ENCODE assay signal across 8 cellular contexts in the genomic region with DNA sequence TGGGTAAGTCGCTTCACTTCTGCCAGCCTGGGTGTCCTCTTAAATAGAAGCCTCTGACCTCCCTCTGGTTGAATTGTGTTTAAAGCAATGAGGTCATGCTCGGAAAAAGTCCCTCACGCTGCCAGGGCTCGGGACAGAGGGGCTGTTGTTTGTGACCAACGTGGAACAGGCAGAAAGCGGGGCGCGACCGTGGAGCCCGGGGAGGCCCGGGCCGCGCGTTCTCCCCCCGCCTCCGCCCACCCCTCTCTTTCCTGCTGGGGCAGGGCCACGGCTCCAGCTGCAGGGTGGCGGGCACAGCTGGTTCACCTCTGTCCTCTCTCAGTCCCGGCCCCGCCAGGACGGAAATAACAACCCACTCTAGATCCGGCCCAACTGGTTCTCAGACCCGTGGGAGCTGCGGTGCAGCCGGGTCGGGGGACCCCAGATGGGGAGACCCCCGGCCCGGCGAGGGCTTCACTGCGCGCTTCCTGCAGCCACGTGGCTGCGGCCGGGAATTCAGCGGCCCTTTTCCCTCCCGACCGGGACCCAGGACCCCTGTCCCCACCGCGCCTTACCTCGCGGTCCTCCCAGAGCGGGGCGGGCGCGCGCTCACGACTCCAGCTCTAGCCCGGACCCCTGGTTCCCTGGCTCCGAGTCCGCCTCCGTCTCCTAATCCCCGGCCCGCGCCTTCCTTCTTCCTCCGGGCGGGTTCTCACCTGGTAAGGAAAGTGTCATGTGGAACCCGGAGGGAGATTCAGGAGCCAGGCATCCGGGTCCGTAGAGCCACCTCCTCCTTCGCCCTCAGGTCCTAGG. TPM values are rescaled to one million over a fixed set of nuclear protein-coding genes. Genes with fewer than 3 reads are reported as not detected.
A peak's percentile ranks its signal among the peaks of the same experiment; 100 is the strongest.
DNase-seq lines count a peak whose midpoint lies in the region; ATAC-seq and TF ChIP-seq lines count a peak whose summit lies in the region.

No MANE protein-coding gene starts in this region.

- peaks cover 34% of the 10 kb centered on the region for H3K27me3 Mint-ChIP-seq in activated T-cell treated with anti-CD3 and anti-CD28 coated beads, Interleukin-2, amount 50 U/mL, for 72 hours (ENCODE audit: low read depth)

- H3K27ac Mint-ChIP-seq in activated T-cell treated with anti-CD3 and anti-CD28 coated beads, Interleukin-2, amount 50 U/mL, for 72 hours, result no peak overlapping the region

- peak overlapping the region; percentile 43 to 59 for H3K4me3 Mint-ChIP-seq in activated T-cell treated with anti-CD3 and anti-CD28 coated beads, Interleukin-2, amount 50 U/mL, for 72 hours

- peaks cover 22% of the 10 kb centered on the region for H3K4me1 Mint-ChIP-seq in activated T-cell treated with anti-CD3 and anti-CD28 coated beads, Interleukin-2, amount 50 U/mL, for 72 hours (ENCODE audit: low read depth)

- no peaks in the 10 kb centered on the region for H3K36me3 Mint-ChIP-seq in activated T-cell treated with anti-CD3 and anti-CD28 coated beads, Interleukin-2, amount 50 U/mL, for 72 hours (ENCODE audit: insufficient read depth in 2 of 2)

- TF ChIP-seq CTCF in BE2C (IDR thresholded peaks at IDR 0.05; ENCODE audit: low read depth, low read length), result no peak

- 20 to 29% methylated on average over 52 to 55 of the region's 60 CpGs for WGBS in mesodermal cell (ENCODE audit: insufficient coverage in 2 of 2), 2 experiments

- no peaks in the 10 kb centered on the region for H3K36me3 ChIP-seq in mesodermal cell (ENCODE audit: control insufficient read depth, insufficient read depth, low read length)
- no peaks in the 10 kb centered on the region for H3K36me3 ChIP-seq in BE2C

- H3K4me1 ChIP-seq in mesodermal cell (ENCODE audit: control insufficient read depth, insufficient read depth, low read length, poor library complexity, severe bottlenecking), result peaks cover 8% of the 10 kb centered on the region
- H3K4me1 ChIP-seq in BE2C, result no peaks in the 10 kb centered on the region

- no peak overlapping the region for H3K27ac ChIP-seq in mesodermal cell (ENCODE audit: low read depth, low read length, severe bottlenecking)

- peak; percentile 53 to 56 for ATAC-seq in activated T-cell treated with anti-CD3 and anti-CD28 coated beads, Interleukin-2, amount 50 U/mL, for 72 hours (replicated peaks in 1 of 2)

- H3K9me3 ChIP-seq in mesodermal cell (ENCODE audit: control insufficient read depth, low read length), result no peaks in the 10 kb centered on the region
- no peaks in the 10 kb centered on the region for H3K9me3 ChIP-seq in BE2C

- peaks cover 54% of the 10 kb centered on the region for H3K27me3 ChIP-seq in BE2C

- DNase-seq in activated T-cell treated with anti-CD3 and anti-CD28 coated beads, Interleukin-2, amount 50 U/mL, for 72 hours, result no peak
- DNase-seq in activated T-cell treated with anti-CD3 and anti-CD28 coated beads, Interleukin-2, amount 50 U/mL, for 1 hour, result no peak
- DNase-seq in epidermal melanocyte (ENCODE audit: insufficient read length, low spot score) (peak; percentile 16), ureter (ENCODE audit: low spot score) (peak; percentile 65), GOT3 (lab: John Stamatoyannopoulos, UW) (no peak), BE2C (no peak)
- DNase-seq in activated CD4-positive, CD25-positive, alpha-beta regulatory T cell treated with anti-CD3 and anti-CD28 coated beads, Interleukin-2, amount 50 U/mL, for 72 hours, result no peak

- H3K9me3 Mint-ChIP-seq in activated T-cell treated with anti-CD3 and anti-CD28 coated beads, Interleukin-2, amount 50 U/mL, for 72 hours, result no peaks in the 10 kb centered on the region

- peak overlapping the region; percentile 26 for H3K4me3 ChIP-seq in mesodermal cell (ENCODE audit: extremely low read depth, insufficient read depth, low read length, poor library complexity, severe bottlenecking)
- H3K4me3 ChIP-seq in BE2C (ENCODE audit: low read depth, low read length), result no peak overlapping the region

RNA-seq across cellular contexts. Expression of gene CDC42EP5, which starts 1.9 kb away (rescaled TPM):
- total RNA-seq in activated T-cell treated with anti-CD3 and anti-CD28 coated beads, Interleukin-2, amount 50 U/mL, for 72 hours, result under 1 TPM in 1 of 2 donors, not detected in 1; 0.30 TPM
- 28.6 TPM for polyA plus RNA-seq in mesodermal cell (2013, experiment 1 of 2)
- polyA plus RNA-seq in mesodermal cell (2013, experiment 2 of 2), result 22.6 TPM
- 77.0 TPM for total RNA-seq in ureter
- not detected for polyA plus RNA-seq in BE2C (2012; ENCODE audit: insufficient read depth, insufficient read length, low read depth)

RNA-seq across cellular contexts. Expression of gene LENG9, which starts 7.6 kb away (rescaled TPM):
- 1 to 10 TPM; 3.1 to 5.8 TPM for total RNA-seq in activated T-cell treated with anti-CD3 and anti-CD28 coated beads, Interleukin-2, amount 50 U/mL, for 72 hours
- 1.9 TPM for polyA plus RNA-seq in mesodermal cell (2013, experiment 1 of 2)
- polyA plus RNA-seq in mesodermal cell (2013, experiment 2 of 2), result 1.4 TPM
- 10.2 TPM for total RNA-seq in ureter
- polyA plus RNA-seq in BE2C (2012; ENCODE audit: insufficient read depth, insufficient read length, low read depth), result 6.1 TPM

RNA-seq across cellular contexts. Expression of gene LENG8, which starts 22.2 kb away (rescaled TPM):
- total RNA-seq in activated T-cell treated with anti-CD3 and anti-CD28 coated beads, Interleukin-2, amount 50 U/mL, for 72 hours, result 100 to 1,000 TPM; 221 to 283 TPM
- 147 TPM for polyA plus RNA-seq in mesodermal cell (2013, experiment 1 of 2)
- 121 TPM for polyA plus RNA-seq in mesodermal cell (2013, experiment 2 of 2)
- total RNA-seq in ureter, result 269 TPM
- polyA plus RNA-seq in BE2C (2012; ENCODE audit: insufficient read depth, insufficient read length, low read depth), result 163 TPM

RNA-seq across cellular contexts. Expression of gene LAIR2, which starts 31.4 kb away (rescaled TPM):
- total RNA-seq in activated T-cell treated with anti-CD3 and anti-CD28 coated beads, Interleukin-2, amount 50 U/mL, for 72 hours, result 10 to 100 TPM in 1 of 2 donors, under 1 TPM in 1; 0.83 to 14.2 TPM
- not detected for polyA plus RNA-seq in mesodermal cell (2013, experiment 1 of 2)
- not detected for polyA plus RNA-seq in mesodermal cell (2013, experiment 2 of 2)
- not detected for total RNA-seq in ureter
- not detected for polyA plus RNA-seq in BE2C (2012; ENCODE audit: insufficient read depth, insufficient read length, low read depth)

RNA-seq across cellular contexts. Expression of gene TTYH1, which starts 55.9 kb away (rescaled TPM):
- under 1 TPM; 0.32 to 0.41 TPM for total RNA-seq in activated T-cell treated with anti-CD3 and anti-CD28 coated beads, Interleukin-2, amount 50 U/mL, for 72 hours
- 38.5 TPM for polyA plus RNA-seq in mesodermal cell (2013, experiment 1 of 2)
- polyA plus RNA-seq in mesodermal cell (2013, experiment 2 of 2), result 21.9 TPM
- total RNA-seq in ureter, result 2.7 TPM
- polyA plus RNA-seq in BE2C (2012; ENCODE audit: insufficient read depth, insufficient read length, low read depth), result 1.6 TPM

Comparison
In these comparisons a context has a peak if more than half of its experiments do, and no peak if none do; other contexts are left out.
1. DNase-seq: peak in epidermal melanocyte (single experiment) and ureter (single experiment); none in activated T-cell treated with anti-CD3 and anti-CD28 coated beads, Interleukin-2, amount 50 U/mL, for 72 hours (0 of 2), activated T-cell treated with anti-CD3 and anti-CD28 coated beads, Interleukin-2, amount 50 U/mL, for 1 hour (single experiment), GOT3 (single experiment), activated CD4-positive, CD25-positive, alpha-beta regulatory T cell treated with anti-CD3 and anti-CD28 coated beads, Interleukin-2, amount 50 U/mL, for 72 hours (single experiment) and BE2C (single experiment).
2. RNA of gene CDC42EP5, which starts 1.9 kb away (total RNA-seq): 77.0 TPM in ureter (single experiment); 0.30 TPM in activated T-cell treated with anti-CD3 and anti-CD28 coated beads, Interleukin-2, amount 50 U/mL, for 72 hours; every median in the first group is over 10 times any median in the second.